8 cellular contexts compared by ENCODE assay signal in genomic region chr7:66493235-66494181, GRCh38.
DNase-seq lines count a peak whose midpoint lies in the region; ATAC-seq and TF ChIP-seq lines count a peak whose summit lies in the region.

No MANE protein-coding gene starts in this region.

- H3K9me1 ChIP-seq in IMR-90 (ENCODE audit: insufficient read depth, low read length): no peaks in the 10 kb centered on the region

- H2BK15ac ChIP-seq in IMR-90 (ENCODE audit: low read depth, low read length): peak overlapping the region; percentile 20; the same call in 1 of the 3 replicates

- peak; percentile 27; the same call in 1 of the 2 replicates for TF ChIP-seq RAD21 in IMR-90 (IDR thresholded peaks at IDR 0.05; ENCODE audit: low read length)

- peak overlapping the region; percentile 72 for H3K4me3 ChIP-seq in IMR-90 (ENCODE audit: insufficient read depth, low read depth, low read length)
- H3K4me3 ChIP-seq in mucosa of stomach (ENCODE audit: low read length): peak overlapping the region; percentile 39

- H3K9ac ChIP-seq in IMR-90 (ENCODE audit: low read depth, low read length) (peak overlapping the region; percentile 92), mucosa of stomach (ENCODE audit: low read length) (peak overlapping the region; percentile 90)

- CTCF ChIA-PET in IMR-90 (lab: Yijun Ruan, JAX): interaction anchor here (0.6 kb wide), 1 partner anchor 534 kb away, joined by 3 read pairs; no protein-coding TSS in a partner anchor

- H4K8ac ChIP-seq in IMR-90 (ENCODE audit: low read depth in 2 of 2, low read length in 2 of 2): peak overlapping the region; percentile 97 to 99

- no peak for TF ChIP-seq CTCF in IMR-90 (conservative IDR thresholded peaks at IDR 0.05; ENCODE audit: low read depth, low read length)

- peak overlapping the region; percentile 93 for H2AK9ac ChIP-seq in IMR-90 (replicated peaks; ENCODE audit: low read depth, low read length, poor library complexity)

- H3K14ac ChIP-seq in IMR-90 (replicated peaks; ENCODE audit: low read depth, low read length): peak overlapping the region; percentile 92

- intact Hi-C loops in IMR-90 (cut with micrococcal nuclease): loop anchor here (2.0 kb wide), 1 partner anchor 167 kb away; no protein-coding TSS in a partner anchor

- peak overlapping the region; percentile 93 for H3K4ac ChIP-seq in IMR-90 (ENCODE audit: low read depth, low read length)

- TF ChIP-seq POLR2A in IMR-90 (IDR thresholded peaks at IDR 0.05; ENCODE audit: low read depth, low read length) (peak; percentile 80), erythroblast (IDR thresholded peaks at IDR 0.05; ENCODE audit: low read length) (peak; percentile 99)

- H3K18ac ChIP-seq in IMR-90 (ENCODE audit: low read depth, low read length): peak overlapping the region; percentile 70

- peak overlapping the region; percentile 92 for H2AK5ac ChIP-seq in IMR-90 (ENCODE audit: low read depth, low read length)

- POLR2A ChIA-PET in IMR-90 (lab: Charles Lee; ENCODE audit: unreplicated experiment): interaction anchor here (0.6 to 0.9 kb wide), 3 partner anchors 13 to 457 kb away, joined by 3 to 5 read pairs (median 3); no protein-coding TSS in a partner anchor

- no peak overlapping the region for H2BK20ac ChIP-seq in IMR-90 (ENCODE audit: low read depth, low read length)

- H4K5ac ChIP-seq in IMR-90 (ENCODE audit: low read depth, low read length): peak overlapping the region; percentile 86

- no peaks in the 10 kb centered on the region for H3K36me3 ChIP-seq in IMR-90 (ENCODE audit: control insufficient read depth, insufficient read depth, low read length)
- no peaks in the 10 kb centered on the region for H3K36me3 ChIP-seq in mucosa of stomach (ENCODE audit: control insufficient read depth, insufficient read depth, low read length)

- H2BK120ac ChIP-seq in IMR-90 (ENCODE audit: low read depth, low read length): peak overlapping the region; percentile 75; the same call in 1 of the 2 replicates

- dilution Hi-C loops in IMR-90 (cut with HindIII; ENCODE audit: low sequenced_read_pairs, unreplicated experiment): no loop called here

- H2AFZ ChIP-seq in IMR-90 (replicated peaks; ENCODE audit: low read length, poor library complexity): peak overlapping the region; percentile 94

- no peaks in the 10 kb centered on the region for H3K27me3 ChIP-seq in IMR-90 (ENCODE audit: control insufficient read depth, insufficient read depth, low read length)
- H3K27me3 ChIP-seq in mucosa of stomach (ENCODE audit: control insufficient read depth, insufficient read depth, low read length): no peaks in the 10 kb centered on the region

- H3K79me1 ChIP-seq in IMR-90 (ENCODE audit: low read depth in 1 of 2, low read length in 2 of 2): peaks cover 7 to 14% of the 10 kb centered on the region in 2 experiments; a peak in 2 of 4 replicates

- 1% methylated on average over 26 of the region's 68 CpGs; no CpG with 5 or more reads in 1 of the 2 experiments for WGBS in IMR-90 (ENCODE audit: extremely low coverage in 2 of 2, insufficient read length in 1 of 2), 2 experiments

- ATAC-seq in GM21528 (IDR thresholded peaks at IDR 0.05; ENCODE audit: low FRiP score, unreplicated experiment) (peak; percentile 96), IMR-90 (ENCODE audit: low read depth) (peak; percentile 97)

- H3K23ac ChIP-seq in IMR-90 (ENCODE audit: low read depth, low read length): peak overlapping the region; percentile 86; the same call in 1 of the 2 replicates

- H4K91ac ChIP-seq in IMR-90 (ENCODE audit: insufficient read depth, low read depth, low read length): peak overlapping the region; percentile 84

- peak overlapping the region; percentile 82 for H3K56ac ChIP-seq in IMR-90 (ENCODE audit: extremely low read depth, insufficient read depth, low read length)

- H3K4me1 ChIP-seq in IMR-90 (ENCODE audit: control insufficient read depth, insufficient read depth, low read length) (peaks cover 2% of the 10 kb centered on the region; the same call in 1 of the 2 replicates), mucosa of stomach (ENCODE audit: control insufficient read depth, insufficient read depth, low read length) (peaks cover 5% of the 10 kb centered on the region)

- DNase-seq in DMS153 (lab: John Stamatoyannopoulos, UW): peak; percentile 97
- peak; percentile 97 for DNase-seq in IMR-90
- DNase-seq in OCI-M1 (lab: John Stamatoyannopoulos, UW): peak; percentile 100
- DNase-seq in activated T-cell treated with anti-CD3 and anti-CD28 coated beads, Interleukin-2, amount 50 U/mL, for 1 hour: peak; percentile 97
- DNase-seq in erythroblast (lab: John Stamatoyannopoulos, UW): peak; percentile 99
- DNase-seq in stimulated activated CD8-positive, alpha-beta memory T cell treated with anti-CD3 and anti-CD28 coated beads, Interleukin-7, amount 100 ng/mL, for 1 hour (ENCODE audit: low read depth in 2 of 2): peak; percentile 91 to 92

- no peaks in the 10 kb centered on the region for H3K9me3 ChIP-seq in IMR-90 (ENCODE audit: control insufficient read depth, insufficient read depth, low read length)
- no peaks in the 10 kb centered on the region for H3K9me3 ChIP-seq in mucosa of stomach (ENCODE audit: control insufficient read depth, low read length)

- no TSS peak for BruUV-seq in IMR-90 (replicated peaks; lab: Mats Ljungman, UMichigan)

- peak overlapping the region; percentile 80 for H2BK5ac ChIP-seq in IMR-90 (ENCODE audit: low read depth, low read length, poor library complexity, severe bottlenecking)

- in situ Hi-C loops in IMR-90 (cut with MboI; ENCODE audit: low sequenced_read_pairs): no loop called here

- H3K4me2 ChIP-seq in IMR-90 (ENCODE audit: low read depth, low read length): peak overlapping the region; percentile 86

- H3K27ac ChIP-seq in IMR-90 (ENCODE audit: insufficient read depth, low read length): peak overlapping the region; percentile 89

- no peaks in the 10 kb centered on the region for H4K20me1 ChIP-seq in IMR-90 (ENCODE audit: insufficient read depth, low read length)

TF ChIP-seq in IMR-90, 13 proteins besides CTCF, POLR2A, EP300 and RAD21:
- TF ChIP-seq BHLHE40 (IDR thresholded peaks at IDR 0.05; ENCODE audit: low read depth, low read length) (no peak; the same call in 1 of the 2 replicates), SMC3 (IDR thresholded peaks at IDR 0.05; ENCODE audit: low read depth, low read length) (no peak), CEBPB (IDR thresholded peaks at IDR 0.05; ENCODE audit: low read depth, low read length) (no peak), NFE2L2 (IDR thresholded peaks at IDR 0.05; ENCODE audit: low read depth, low read length) (no peak), FOS (IDR thresholded peaks at IDR 0.05; ENCODE audit: low read depth, low read length) (no peak), MAFK (IDR thresholded peaks at IDR 0.05; ENCODE audit: low read depth, low read length) (no peak), RFX5 (IDR thresholded peaks at IDR 0.05; ENCODE audit: low read depth, low read length) (no peak), RCOR1 (IDR thresholded peaks at IDR 0.05; ENCODE audit: insufficient replicate concordance, low read length) (no peak), ELK1 (IDR thresholded peaks at IDR 0.05; ENCODE audit: borderline replicate concordance, low read depth, low read length) (no peak), MAZ (IDR thresholded peaks at IDR 0.05; ENCODE audit: borderline replicate concordance, low read depth, low read length) (no peak), USF2 (IDR thresholded peaks at IDR 0.05; ENCODE audit: low read depth, low read length) (no peak), MXI1 (IDR thresholded peaks at IDR 0.05; ENCODE audit: borderline replicate concordance, low read depth, low read length) (no peak), CHD1 (IDR thresholded peaks at IDR 0.05; ENCODE audit: low read depth, low read length) (no peak)

Comparison
In these comparisons a context has a peak if more than half of its experiments do, and no peak if none do; other contexts are left out.
1. Peak in every context shown above with its lines: DNase-seq, ATAC-seq, H3K4me3 ChIP-seq and H3K27ac ChIP-seq.